1 cellular context compared by ENCODE assay signal in genomic region chr16:30650369-30651123, GRCh38.
TF ChIP-seq lines count a peak whose summit lies in the region.

PRR14 (plus strand) TSS chr16:30650960; CDS start chr16:30651646, 686 bp downstream.

TF ChIP-seq in K562, 482 proteins besides CTCF, POLR2A, EP300 and RAD21 (continued from another document and continues in another):
- TF ChIP-seq ETV1 (tag; conservative IDR thresholded peaks at IDR 0.05; ENCODE audit: low read depth) = 0 out of 2 replicates have a peak, but pooled peaks have one; percentile 37
- peak; percentile 45; the same call in 1 of the 2 replicates for TF ChIP-seq ZNF263 (CRISPR knock-in tag; IDR thresholded peaks at IDR 0.05; ENCODE audit: borderline replicate concordance)
- TF ChIP-seq NFE2L1 (tag; IDR thresholded peaks at IDR 0.05; ENCODE audit: borderline replicate concordance, low read depth) = no peak
- peak; percentile 99 for TF ChIP-seq HCFC1 (IDR thresholded peaks at IDR 0.05; ENCODE audit: low read depth, low read length)
- peak; percentile 83 for TF ChIP-seq SP1 (CRISPR knock-in tag; IDR thresholded peaks at IDR 0.05)
- TF ChIP-seq MED1 (CRISPR knock-in tag; IDR thresholded peaks at IDR 0.05; ENCODE audit: borderline replicate concordance) = no peak
- no peak for TF ChIP-seq EWSR1 (IDR thresholded peaks at IDR 0.05; ENCODE audit: borderline replicate concordance, low read depth, partially characterized antibody)
- peak; percentile 85 for TF ChIP-seq ZFP91 (CRISPR knock-in tag; IDR thresholded peaks at IDR 0.05)
- TF ChIP-seq ZNF766 (CRISPR knock-in tag; conservative IDR thresholded peaks at IDR 0.05) = peak; percentile 95
- TF ChIP-seq HDAC6 (IDR thresholded peaks at IDR 0.05; ENCODE audit: low read depth, low read length) = no peak
- no peak for TF ChIP-seq POLR2AphosphoS5 (IDR thresholded peaks at IDR 0.05; ENCODE audit: control insufficient read depth, insufficient read depth, low read depth, low read length)
- TF ChIP-seq EHMT2 (IDR thresholded peaks at IDR 0.05) = 0 out of 2 replicates have a peak, but pooled peaks have one; percentile 39
- peak; percentile 89 for TF ChIP-seq EP400 (IDR thresholded peaks at IDR 0.05)
- peak; percentile 100 for TF ChIP-seq YY1 (IDR thresholded peaks at IDR 0.05; ENCODE audit: borderline replicate concordance in 1 of 3, control insufficient read depth in 1 of 3, extremely low read depth in 1 of 3, insufficient read depth in 3 of 3, insufficient read length in 1 of 3, insufficient replicate concordance in 2 of 3, low read depth in 1 of 3, low read length in 2 of 3)
- peak; percentile 65; the same call in 1 of the 2 replicates for TF ChIP-seq POLR2H (tag; IDR thresholded peaks at IDR 0.05; ENCODE audit: low read depth)
- TF ChIP-seq ZNF699 (CRISPR knock-in tag; IDR thresholded peaks at IDR 0.05; ENCODE audit: insufficient replicate concordance) = no peak
- TF ChIP-seq ZBED1 (IDR thresholded peaks at IDR 0.05) = no peak
- TF ChIP-seq ELF2 (CRISPR knock-in tag; IDR thresholded peaks at IDR 0.05) = peak; percentile 90
- peak in 1 of 2 experiments; percentile 71; a peak in 2 of 3 replicates for TF ChIP-seq CBX3 (IDR thresholded peaks at IDR 0.05; ENCODE audit: borderline replicate concordance in 1 of 2, low read length in 2 of 2)
- no peak for TF ChIP-seq ZNF318 (IDR thresholded peaks at IDR 0.05; ENCODE audit: borderline replicate concordance in 1 of 2, low read depth in 1 of 2)
- no peak for TF ChIP-seq PURB (CRISPR knock-in tag; IDR thresholded peaks at IDR 0.05; ENCODE audit: low read depth)
- no peak for TF ChIP-seq TEAD2 (tag; IDR thresholded peaks at IDR 0.05)
- TF ChIP-seq FOXJ3 (CRISPR knock-in tag; IDR thresholded peaks at IDR 0.05) = no peak
- peak; percentile 75 for TF ChIP-seq PHF20 (IDR thresholded peaks at IDR 0.05; ENCODE audit: partially characterized antibody)
- TF ChIP-seq MITF (IDR thresholded peaks at IDR 0.05) = 0 out of 2 replicates have a peak, but pooled peaks have one; percentile 3
- TF ChIP-seq FOXP1 (CRISPR knock-in tag; IDR thresholded peaks at IDR 0.05) = 0 out of 2 replicates have a peak, but pooled peaks have one; percentile 16
- TF ChIP-seq ZBTB26 (CRISPR knock-in tag; IDR thresholded peaks at IDR 0.05) = no peak
- TF ChIP-seq E2F6 (IDR thresholded peaks at IDR 0.05; ENCODE audit: borderline replicate concordance in 1 of 2, extremely low read depth in 1 of 2, insufficient read depth in 1 of 2, insufficient read length in 1 of 2, low read depth in 1 of 2, low read length in 1 of 2, poor library complexity in 1 of 2, severe bottlenecking in 1 of 2) = peak; percentile 15 to 47
- TF ChIP-seq TSHZ1 (CRISPR knock-in tag; IDR thresholded peaks at IDR 0.05) = no peak
- peak; percentile 4; the same call in 1 of the 2 replicates for TF ChIP-seq KLF1 (tag; IDR thresholded peaks at IDR 0.05)
- no peak for TF ChIP-seq ZNF174 (CRISPR knock-in tag; IDR thresholded peaks at IDR 0.05)
- peak in 1 of 2 experiments; percentile 89; a peak in 2 of 4 replicates for TF ChIP-seq SRF (CRISPR knock-in tag; IDR thresholded peaks at IDR 0.05)
- no peak for TF ChIP-seq SNRNP70 (optimal IDR thresholded peaks at IDR 0.05; ENCODE audit: low read depth, low read length)
- peak; percentile 63 for TF ChIP-seq GABPA (tag; conservative IDR thresholded peaks at IDR 0.05; ENCODE audit: low read depth)
- no peak for TF ChIP-seq WHSC1 (IDR thresholded peaks at IDR 0.05; ENCODE audit: low read length)
- no peak for TF ChIP-seq BDP1 (IDR thresholded peaks at IDR 0.05; ENCODE audit: insufficient read depth, insufficient read length)
- no peak for TF ChIP-seq MXD1 (CRISPR knock-in tag; IDR thresholded peaks at IDR 0.05; ENCODE audit: borderline replicate concordance, poor library complexity, severe bottlenecking)
- no peak for TF ChIP-seq ZNF12 (CRISPR knock-in tag; IDR thresholded peaks at IDR 0.05)
- TF ChIP-seq CBFB (CRISPR knock-in tag; IDR thresholded peaks at IDR 0.05) = no peak
- TF ChIP-seq XRCC5 (IDR thresholded peaks at IDR 0.05; ENCODE audit: low read depth, low read length) = 0 out of 2 replicates have a peak, but pooled peaks have one; percentile 79
- TF ChIP-seq HMBOX1 (IDR thresholded peaks at IDR 0.05) = no peak
- no peak for TF ChIP-seq ZSCAN32 (CRISPR knock-in tag; IDR thresholded peaks at IDR 0.05)
- 0 out of 2 replicates have a peak, but pooled peaks have one; percentile 50 for TF ChIP-seq TARDBP (IDR thresholded peaks at IDR 0.05)
- TF ChIP-seq SRSF7 (optimal IDR thresholded peaks at IDR 0.05; ENCODE audit: low read depth, low read length) = no peak
- TF ChIP-seq ZNF707 (CRISPR knock-in tag; conservative IDR thresholded peaks at IDR 0.05) = no peak
